ENCODE assay signal across 11 cellular contexts in the genomic region with DNA sequence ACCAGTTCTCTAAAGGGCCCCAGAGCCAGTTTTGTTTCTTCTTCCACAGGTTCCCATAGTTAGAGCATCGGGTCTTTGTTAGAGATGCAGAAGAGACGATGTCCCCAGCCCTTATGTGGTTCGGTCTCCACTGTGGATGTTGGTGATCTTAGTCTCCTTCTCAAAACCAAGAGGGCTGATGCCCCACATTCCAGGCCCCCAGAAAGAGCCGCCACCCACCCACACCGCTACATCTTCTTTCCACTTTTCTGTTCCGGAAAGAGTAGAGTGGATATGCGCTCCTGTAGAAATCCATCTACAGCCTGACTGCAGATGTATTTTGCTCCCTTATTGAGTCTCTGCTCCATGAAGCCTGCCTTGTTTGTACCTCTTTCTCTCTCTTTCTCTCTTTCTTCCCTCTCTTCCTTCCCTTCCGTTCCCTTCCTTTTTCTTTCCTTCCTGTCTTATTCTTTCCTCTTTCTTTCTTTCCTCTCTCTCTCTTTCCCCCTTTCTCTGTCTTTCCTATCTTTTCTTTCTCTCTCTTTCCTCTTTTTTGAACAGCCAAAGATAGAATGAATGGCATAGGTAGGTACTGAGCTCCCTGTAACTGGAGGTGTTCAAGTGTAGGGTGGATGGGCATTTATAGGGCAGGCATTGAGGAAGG.
A peak's percentile ranks its signal among the peaks of the same experiment; 100 is the strongest.
DNase-seq lines count a peak whose midpoint lies in the region; ATAC-seq and TF ChIP-seq lines count a peak whose summit lies in the region.
"Had no signal": no experiment of that assay in that cellular context is flagged by ENCODE, and none has a peak within 500 bp of the region (broad histone marks: within the 10 kb centered on the region; RNA-seq: fewer than 3 reads in every experiment).

No MANE protein-coding gene starts in this region.

- WGBS in mammary epithelial cell (ENCODE audit: low coverage, missing lambda C conversion rate) = 90% methylated on average over 8 of the region's 8 CpGs
- 94 to 97% methylated on average over 8 of the region's 8 CpGs for WGBS in thyroid gland, 2 donors

- no peaks in the 10 kb centered on the region for H3K27me3 ChIP-seq in mammary epithelial cell (ENCODE audit: insufficient read depth, low read length)
- H3K27me3 ChIP-seq in muscle layer of duodenum (ENCODE audit: low read depth, low read length) = no peaks in the 10 kb centered on the region
- no peaks in the 10 kb centered on the region for H3K27me3 ChIP-seq in thyroid gland

- CTCF ChIA-PET in activated CD4-positive, alpha-beta T cell treated with anti-CD3 and anti-CD28 coated beads for 36 hours (lab: Charles Lee) = no interaction called here
- CTCF ChIA-PET in mammary epithelial cell (lab: Charles Lee; ENCODE audit: low non-redundant PET) = no interaction called here

- no peaks in the 10 kb centered on the region for H3K27me3 Mint-ChIP-seq in activated CD4-positive, alpha-beta T cell treated with anti-CD3 and anti-CD28 coated beads for 36 hours

- H3K9me3 Mint-ChIP-seq in activated CD4-positive, alpha-beta T cell treated with anti-CD3 and anti-CD28 coated beads for 36 hours (ENCODE audit: low read depth) = no peaks in the 10 kb centered on the region

- BruUV-seq in mammary epithelial cell (replicated peaks; lab: Mats Ljungman, UMichigan) = no TSS peak

- intact Hi-C loops in activated CD4-positive, alpha-beta T cell treated with anti-CD3 and anti-CD28 coated beads for 36 hours (cut with DNase I, micrococcal nuclease) = no loop called here
- intact Hi-C loops in mammary epithelial cell (cut with micrococcal nuclease) (no loop called here), thyroid gland (cut with DNase I) (no loop called here)

- peaks cover 8% of the 10 kb centered on the region for H3K36me3 ChIP-seq in mammary epithelial cell (ENCODE audit: insufficient read depth, low read length)
- H3K36me3 ChIP-seq in muscle layer of duodenum (ENCODE audit: control insufficient read depth in 1 of 2, insufficient read depth in 2 of 2, low read length in 2 of 2) = no peaks in the 10 kb centered on the region
- no peaks in the 10 kb centered on the region for H3K36me3 ChIP-seq in thyroid gland

- POLR2A ChIA-PET in activated CD4-positive, alpha-beta T cell treated with anti-CD3 and anti-CD28 coated beads for 36 hours (lab: Charles Lee) = interaction anchor here (0.7 kb wide), 2 partner anchors 513 to 1096 kb away, joined by 3 read pairs; no protein-coding TSS in a partner anchor

- no peak overlapping the region for H3K4me3 ChIP-seq in mammary epithelial cell (replicated peaks in 1 of 3; ENCODE audit: insufficient read depth in 1 of 3, low read depth in 2 of 3, low read length in 3 of 3)
- H3K4me3 ChIP-seq in muscle layer of duodenum (ENCODE audit: low read depth in 1 of 2, low read length in 2 of 2) = no peak overlapping the region
- no peak overlapping the region for H3K4me3 ChIP-seq in thyroid gland (replicated peaks in 1 of 3)
- H3K4me3 ChIP-seq: lung had no signal

- H3K27ac ChIP-seq in mammary epithelial cell (ENCODE audit: insufficient read depth, low read depth, low read length) (peak overlapping the region; percentile 52), muscle layer of duodenum (ENCODE audit: low read length) (peak overlapping the region; percentile 67), thyroid gland (peak overlapping the region; percentile 47 to 69 (median 52)), substantia nigra (ENCODE audit: low read depth, low read length, poor library complexity, severe bottlenecking) (no peak overlapping the region)
- H3K27ac ChIP-seq: HL-60, WERI-Rb-1 had no signal

- no peak for ATAC-seq in activated CD4-positive, alpha-beta T cell treated with anti-CD3 and anti-CD28 coated beads for 36 hours

- no peak overlapping the region for H2AFZ ChIP-seq in mammary epithelial cell (ENCODE audit: low read depth, low read length)

- peak overlapping the region; percentile 41 for H3K9ac ChIP-seq in mammary epithelial cell (ENCODE audit: insufficient read depth, low read length)

- H3K27ac Mint-ChIP-seq in activated CD4-positive, alpha-beta T cell treated with anti-CD3 and anti-CD28 coated beads for 36 hours = no peak overlapping the region

- no peak for TF ChIP-seq CTCF in mammary epithelial cell (conservative IDR thresholded peaks at IDR 0.05 in 1 of 2, IDR thresholded peaks at IDR 0.05 in 1 of 2; ENCODE audit: extremely low read depth in 1 of 2, insufficient read depth in 1 of 2, low read depth in 1 of 2, low read length in 2 of 2)
- TF ChIP-seq CTCF in thyroid gland (IDR thresholded peaks at IDR 0.05) = no peak

- H3K4me1 ChIP-seq in mammary epithelial cell (ENCODE audit: insufficient read depth, low read length) = peaks cover 57% of the 10 kb centered on the region
- peaks cover 18 to 32% of the 10 kb centered on the region in 2 donors for H3K4me1 ChIP-seq in muscle layer of duodenum (ENCODE audit: control insufficient read depth in 1 of 2, insufficient read depth in 2 of 2, low read length in 2 of 2)
- H3K4me1 ChIP-seq in thyroid gland = peaks cover 18 to 29% of the 10 kb centered on the region in 2 donors

- DNase-seq in activated CD4-positive, alpha-beta T cell treated with anti-CD3 and anti-CD28 coated beads for 36 hours = no peak
- no peak for DNase-seq in activated CD4-positive, alpha-beta T cell treated with anti-CD3 and anti-CD28 coated beads for 1 hour
- DNase-seq in mammary epithelial cell (no peak), thyroid gland (no peak), substantia nigra (lab: John Stamatoyannopoulos, UW) (no peak), ACHN (no peak), iPS-NIHi11 (ENCODE audit: low spot score) (no peak)
- DNase-seq: WERI-Rb-1 had no signal

- H3K4me2 ChIP-seq in mammary epithelial cell (ENCODE audit: insufficient read depth, low read depth, low read length) = peak overlapping the region; percentile 33

- dilution Hi-C loops in mammary epithelial cell (cut with HindIII; ENCODE audit: low sequenced_read_pairs) = no loop called here

- no peaks in the 10 kb centered on the region for H3K9me3 ChIP-seq in mammary epithelial cell (replicated peaks; ENCODE audit: insufficient read depth, low read length)
- no peaks in the 10 kb centered on the region for H3K9me3 ChIP-seq in muscle layer of duodenum (ENCODE audit: control insufficient read depth in 1 of 2, low read length in 2 of 2)
- no peaks in the 10 kb centered on the region for H3K9me3 ChIP-seq in thyroid gland

- peak overlapping the region; percentile 5 for H3K4me3 Mint-ChIP-seq in activated CD4-positive, alpha-beta T cell treated with anti-CD3 and anti-CD28 coated beads for 36 hours

- in situ Hi-C loops in mammary epithelial cell (cut with MboI; ENCODE audit: low sequenced_read_pairs in 2 of 2) = no loop called here
- in situ Hi-C loops in ACHN (cut with HindIII; ENCODE audit: low pct_ligation_motif_present, low pct_unique_long_range_greater_than_20kb, low sequenced_read_pairs) = no loop called here

- peaks cover 18% of the 10 kb centered on the region for H4K20me1 ChIP-seq in mammary epithelial cell (ENCODE audit: insufficient read depth, low read length)

- TF ChIP-seq POLR2A in thyroid gland (IDR thresholded peaks at IDR 0.05) = no peak

- H3K36me3 Mint-ChIP-seq in activated CD4-positive, alpha-beta T cell treated with anti-CD3 and anti-CD28 coated beads for 36 hours (ENCODE audit: low read depth) = no peaks in the 10 kb centered on the region

- peaks cover 58% of the 10 kb centered on the region for H3K4me1 Mint-ChIP-seq in activated CD4-positive, alpha-beta T cell treated with anti-CD3 and anti-CD28 coated beads for 36 hours

- peaks cover 94% of the 10 kb centered on the region for H3K79me2 ChIP-seq in mammary epithelial cell (ENCODE audit: insufficient read depth, low read length)
